Comparison of ENCODE assay signal across 29 cellular contexts in the genomic region with DNA sequence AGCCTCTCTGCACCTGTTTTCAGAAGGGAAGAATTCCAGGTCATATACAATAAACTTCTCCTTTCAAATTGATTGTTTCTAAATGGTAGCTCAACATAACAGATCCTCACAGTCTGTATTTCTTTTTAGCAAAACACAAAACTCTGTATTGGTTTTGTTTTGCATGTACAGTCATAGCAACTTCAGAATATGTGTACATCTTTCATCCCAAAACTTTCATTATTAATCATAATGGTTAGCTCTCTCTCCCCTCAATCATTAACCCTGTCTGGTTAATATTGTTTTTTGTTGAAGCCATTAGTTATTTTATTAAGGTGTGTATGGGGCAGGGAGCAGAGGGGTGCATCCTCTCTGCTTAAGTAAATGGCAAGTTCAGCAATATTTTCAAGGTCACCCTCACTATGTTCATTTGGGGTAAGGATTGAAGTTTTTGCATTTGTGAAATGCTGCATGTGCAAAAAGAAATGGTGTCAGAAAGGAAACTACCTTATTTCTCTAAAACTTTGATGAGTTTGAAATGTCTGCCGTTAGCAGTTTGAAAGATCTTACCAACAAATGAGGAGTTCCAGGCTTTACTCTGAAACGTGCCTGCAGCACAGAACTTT.
DNase-seq lines count a peak whose midpoint lies in the region; ATAC-seq, FAIRE-seq and TF ChIP-seq lines count a peak whose summit lies in the region.
"Had no signal": no experiment of that assay in that cellular context is flagged by ENCODE, and none has a peak within 500 bp of the region (broad histone marks: within the 10 kb centered on the region; RNA-seq: fewer than 3 reads in every experiment).

No MANE protein-coding gene starts in this region.

- H2AFZ ChIP-seq in HepG2 (ENCODE audit: low read length), result no peak overlapping the region

- H3K4me1 Mint-ChIP-seq in osteocyte (ENCODE audit: unreplicated experiment), result peaks cover 18% of the 10 kb centered on the region
- H3K4me1 Mint-ChIP-seq: CD4-positive, CD25-positive, alpha-beta regulatory T cell; IgD-negative memory B cell had no signal

- no peaks in the 10 kb centered on the region for H4K20me1 ChIP-seq in HepG2 (ENCODE audit: insufficient read depth, low read length)

- no peak for TF ChIP-seq RAD21 in HepG2 (CRISPR knock-in tag; IDR thresholded peaks at IDR 0.05)

- H3K27me3 ChIP-seq in HepG2 (ENCODE audit: control insufficient read depth in 1 of 2, insufficient read depth in 2 of 2, low read length in 2 of 2), result no peaks in the 10 kb centered on the region
- no peaks in the 10 kb centered on the region for H3K27me3 ChIP-seq in right lobe of liver
- H3K27me3 ChIP-seq: body of pancreas, tibial nerve had no signal

- H3K4me3 Mint-ChIP-seq in osteocyte (ENCODE audit: unreplicated experiment), result no peak overlapping the region
- H3K4me3 Mint-ChIP-seq: CD4-positive, CD25-positive, alpha-beta regulatory T cell; IgD-negative memory B cell; T-helper 1 cell treated with Interleukin-12 subunit alpha and Interleukin-12 subunit beta and Interleukin-4 antibody, amounts not matched to agents 30 μg/mL and 1 μg/mL, for 36 hours had no signal

- 2% methylated on average over 2 of the region's 2 CpGs for WGBS in HepG2 (ENCODE audit: low lambda C conversion rate)
- 58% methylated on average over 2 of the region's 2 CpGs for WGBS in right lobe of liver (ENCODE audit: insufficient coverage, low coverage, low lambda C conversion rate, missing lambda C conversion rate)

- CTCF ChIA-PET in HepG2 (lab: Yijun Ruan, JAX; ENCODE audit: low intra/inter-chr PET ratio, low total read pairs), result no interaction called here

- in situ Hi-C loops in HepG2 (cut with HindIII; ENCODE audit: extremely low pct_ligation_motif_present, low pct_unique_long_range_greater_than_20kb), result no loop called here

- ATAC-seq in HepG2, result no peak
- ATAC-seq in right lobe of liver, result no peak
- peak; percentile 71 for ATAC-seq in HG02623 (IDR thresholded peaks at IDR 0.05; ENCODE audit: unreplicated experiment)
- ATAC-seq in HG03159 (IDR thresholded peaks at IDR 0.05; ENCODE audit: unreplicated experiment), result peak; percentile 83
- ATAC-seq: body of pancreas, lower lobe of right lung had no signal

- no peak for TF ChIP-seq POLR2A in HepG2 (IDR thresholded peaks at IDR 0.05; ENCODE audit: insufficient read depth in 1 of 2, low read depth in 2 of 2, low read length in 2 of 2)
- no peak for TF ChIP-seq POLR2A in right lobe of liver (IDR thresholded peaks at IDR 0.05)

- DNase-seq in HepG2 (ENCODE audit: low spot score) (no peak), right lobe of liver (no peak), osteocyte (ENCODE audit: extremely low spot score, unreplicated experiment) (no peak), NCI-H2029 treated with DMSO at 0.1 percent for 48 hours (lab: John Stamatoyannopoulos, UW) (no peak), mesenteric fat pad (ENCODE audit: low spot score) (no peak), DMS79 treated with DMSO at 0.1 percent for 48 hours (lab: John Stamatoyannopoulos, UW) (no peak)
- DNase-seq: activated CD8-positive, alpha-beta memory T cell treated with anti-CD3 and anti-CD28 coated beads for 24 hours; activated naive CD4-positive, alpha-beta T cell; activated T-cell treated with anti-CD3 and anti-CD28 coated beads, Interleukin-2, amount 50 U/mL, for 1 hour; body of pancreas; CD4-positive, CD25-positive, alpha-beta regulatory T cell; cerebellar nuclear complex; lower lobe of right lung; NCI-H1105; NCI-H2081; NCI-H345; NCI-H748 treated with DMSO at 0.1 percent for 48 hours; RPMI8226; stimulated activated CD4-positive, alpha-beta T cell treated with anti-CD3 and anti-CD28 coated beads, Interleukin-15, amount 100 ng/mL, for 24 hours had no signal

- no peak overlapping the region for H3K4me2 ChIP-seq in HepG2 (ENCODE audit: low read depth, low read length)

- TF ChIP-seq EP300 in HepG2 (IDR thresholded peaks at IDR 0.05; ENCODE audit: low read depth in 2 of 2, low read length in 2 of 2) (no peak), HepG2 (CRISPR knock-in tag; IDR thresholded peaks at IDR 0.05; ENCODE audit: borderline replicate concordance) (no peak)

- POLR2A ChIA-PET in HepG2 (lab: Yijun Ruan, JAX), result no interaction called here

- H3K27ac Mint-ChIP-seq in osteocyte (ENCODE audit: unreplicated experiment), result no peak overlapping the region
- H3K27ac Mint-ChIP-seq: CD4-positive, CD25-positive, alpha-beta regulatory T cell; IgD-negative memory B cell; progenitor cell of endocrine pancreas; T-helper 1 cell treated with Interleukin-12 subunit alpha and Interleukin-12 subunit beta and Interleukin-4 antibody, amounts not matched to agents 30 μg/mL and 1 μg/mL, for 36 hours had no signal

- no peaks in the 10 kb centered on the region for H3K36me3 ChIP-seq in HepG2 (replicated peaks in 1 of 2; ENCODE audit: control insufficient read depth in 1 of 2, insufficient read depth in 2 of 2, low read length in 2 of 2)
- H3K36me3 ChIP-seq in right lobe of liver, result no peaks in the 10 kb centered on the region
- H3K36me3 ChIP-seq: lower lobe of right lung, tibial nerve had no signal

- H3K27me3 Mint-ChIP-seq in osteocyte (ENCODE audit: unreplicated experiment), result no peaks in the 10 kb centered on the region
- H3K27me3 Mint-ChIP-seq: CD4-positive, CD25-positive, alpha-beta regulatory T cell; IgD-negative memory B cell had no signal

- H3K9me3 ChIP-seq in HepG2 (ENCODE audit: low read length) (no peaks in the 10 kb centered on the region), right lobe of liver (no peaks in the 10 kb centered on the region)
- H3K9me3 ChIP-seq: body of pancreas, lower lobe of right lung, tibial nerve had no signal

- intact Hi-C loops in HepG2 (cut with micrococcal nuclease; ENCODE audit: unreplicated experiment), result no loop called here
- intact Hi-C loops in right lobe of liver (cut with DNase I), result no loop called here

- H3K36me3 Mint-ChIP-seq in osteocyte (ENCODE audit: unreplicated experiment), result no peaks in the 10 kb centered on the region
- H3K36me3 Mint-ChIP-seq: CD4-positive, CD25-positive, alpha-beta regulatory T cell; IgD-negative memory B cell had no signal

- H3K4me1 ChIP-seq in HepG2 (ENCODE audit: insufficient read depth, low read length) (no peaks in the 10 kb centered on the region), right lobe of liver (no peaks in the 10 kb centered on the region)
- H3K4me1 ChIP-seq: body of pancreas had no signal

- H3K27ac ChIP-seq in HepG2 (ENCODE audit: extremely low read length, insufficient read depth, low read length) (no peak overlapping the region), right lobe of liver (no peak overlapping the region)
- H3K27ac ChIP-seq: 22Rv1, body of pancreas, epithelial cell of prostate, lower lobe of right lung, tibial nerve had no signal

- H3K9me3 Mint-ChIP-seq in osteocyte (ENCODE audit: unreplicated experiment), result no peaks in the 10 kb centered on the region
- H3K9me3 Mint-ChIP-seq: T-helper 1 cell treated with Interleukin-12 subunit alpha and Interleukin-12 subunit beta and Interleukin-4 antibody, amounts not matched to agents 30 μg/mL and 1 μg/mL, for 36 hours had no signal

- H3K9ac ChIP-seq in HepG2 (ENCODE audit: insufficient read depth, low read depth, low read length), result no peak overlapping the region

- H3K79me2 ChIP-seq in HepG2 (ENCODE audit: insufficient read depth, low read length), result no peaks in the 10 kb centered on the region

- no peak for TF ChIP-seq CTCF in HepG2 (CRISPR knock-in tag; IDR thresholded peaks at IDR 0.05)
- no peak for TF ChIP-seq CTCF in right lobe of liver (IDR thresholded peaks at IDR 0.05)
- no peak for TF ChIP-seq CTCF in osteocyte (IDR thresholded peaks at IDR 0.05)

- no peak for FAIRE-seq in HepG2 (lab: Jason Lieb, UNC)
- FAIRE-seq: GM19239, H54 had no signal

- no TSS peak for BruUV-seq in HepG2 (replicated peaks; lab: Mats Ljungman, UMichigan)

- H3K4me3 ChIP-seq in HepG2 (replicated peaks in 1 of 3; ENCODE audit: insufficient read depth in 1 of 3, low read depth in 2 of 3, low read length in 3 of 3), result no peak overlapping the region
- H3K4me3 ChIP-seq in right lobe of liver, result no peak overlapping the region
- H3K4me3 ChIP-seq: body of pancreas, lower lobe of right lung, tibial nerve had no signal

Comparison
In these comparisons a context has a peak if more than half of its experiments do, and no peak if none do; other contexts are left out.
1. ATAC-seq: peak in HG02623 (single experiment) and HG03159 (single experiment); none in HepG2 (single experiment) and right lobe of liver (0 of 4).